Comparison of ENCODE assay signal across 12 cellular contexts in genomic region chr17:73720187-73720834, GRCh38.
DNase-seq lines count a peak whose midpoint lies in the region; ATAC-seq and TF ChIP-seq lines count a peak whose summit lies in the region.
"Had no signal": no experiment of that assay in that cellular context is flagged by ENCODE, and none has a peak within 500 bp of the region (broad histone marks: within the 10 kb centered on the region; RNA-seq: fewer than 3 reads in every experiment).

No MANE protein-coding gene starts in this region.

- peaks cover 21% of the 10 kb centered on the region for H3F3A ChIP-seq in neural progenitor cell (ENCODE audit: low read depth)

- H3K27ac ChIP-seq in neural progenitor cell, result peak overlapping the region; percentile 86
- H3K27ac ChIP-seq: foreskin keratinocyte had no signal

- ATAC-seq in activated T-cell treated with anti-CD3 and anti-CD28 coated beads, Interleukin-2, amount 50 U/mL, for 4 hours, result peak in 1 of 2 donors; percentile 64
- no peak for ATAC-seq in HG02885 (IDR thresholded peaks at IDR 0.05; ENCODE audit: poor library complexity, unreplicated experiment)
- ATAC-seq: foreskin keratinocyte had no signal

- H3K27me3 Mint-ChIP-seq in activated T-cell treated with anti-CD3 and anti-CD28 coated beads, Interleukin-2, amount 50 U/mL, for 4 hours (ENCODE audit: low read depth), result no peaks in the 10 kb centered on the region
- peaks cover 20% of the 10 kb centered on the region for H3K27me3 Mint-ChIP-seq in neural progenitor cell (ENCODE audit: insufficient read depth, low read depth)

- H2AFZ ChIP-seq in neural progenitor cell (replicated peaks), result no peak overlapping the region

- H3K4me1 ChIP-seq in neural progenitor cell, result peaks cover 28% of the 10 kb centered on the region
- H3K4me1 ChIP-seq: foreskin keratinocyte had no signal

- peak; percentile 61 for DNase-seq in NK-92 treated with Interleukin-12 subunit alpha and Interleukin-12 subunit beta, amount 100 ng/mL, for 24 hours (lab: John Stamatoyannopoulos, UW)
- no peak for DNase-seq in NK-92 (lab: John Stamatoyannopoulos, UW; ENCODE audit: unreplicated experiment)
- peak; percentile 33 for DNase-seq in NCI-H1092 treated with DMSO at 0.1 percent for 48 hours (lab: John Stamatoyannopoulos, UW)
- DNase-seq in activated T-cell treated with anti-CD3 and anti-CD28 coated beads, Interleukin-2, amount 50 U/mL, for 4 hours, result peak; percentile 18
- no peak for DNase-seq in neural progenitor cell (ENCODE audit: low spot score)
- no peak for DNase-seq in ecto neural progenitor cell (ENCODE audit: low spot score)
- no peak for DNase-seq in SK-N-DZ (ENCODE audit: low spot score)
- DNase-seq: activated B cell treated with CpG ODN at 0.5 μM for 24 hours, foreskin keratinocyte, naive B cell had no signal

- no peak overlapping the region for H3K27ac Mint-ChIP-seq in neural progenitor cell
- H3K27ac Mint-ChIP-seq: activated B cell treated with CpG ODN at 0.5 μM for 24 hours; dendritic cell treated with granulocyte-macrophage colony-stimulating factor and Interleukin-4, amounts not matched to agents 40 ng/mL and 50 ng/mL, for 4 days had no signal

- H3K9me3 ChIP-seq in neural progenitor cell (ENCODE audit: low read depth), result no peaks in the 10 kb centered on the region

- no peaks in the 10 kb centered on the region for H3K27me3 ChIP-seq in neural progenitor cell
- H3K27me3 ChIP-seq: foreskin keratinocyte had no signal

- peaks cover 38% of the 10 kb centered on the region for H3K4me1 Mint-ChIP-seq in activated T-cell treated with anti-CD3 and anti-CD28 coated beads, Interleukin-2, amount 50 U/mL, for 4 hours (ENCODE audit: low read depth)
- peaks cover 49% of the 10 kb centered on the region for H3K4me1 Mint-ChIP-seq in neural progenitor cell

- H3K79me2 ChIP-seq in neural progenitor cell (ENCODE audit: low read depth), result no peaks in the 10 kb centered on the region

- H3K9me3 Mint-ChIP-seq in activated T-cell treated with anti-CD3 and anti-CD28 coated beads, Interleukin-2, amount 50 U/mL, for 4 hours, result no peaks in the 10 kb centered on the region
- no peaks in the 10 kb centered on the region for H3K9me3 Mint-ChIP-seq in neural progenitor cell
- H3K9me3 Mint-ChIP-seq: activated B cell treated with CpG ODN at 0.5 μM for 24 hours; dendritic cell treated with granulocyte-macrophage colony-stimulating factor and Interleukin-4, amounts not matched to agents 40 ng/mL and 50 ng/mL, for 4 days; naive B cell had no signal

- no peaks in the 10 kb centered on the region for H3K36me3 Mint-ChIP-seq in activated T-cell treated with anti-CD3 and anti-CD28 coated beads, Interleukin-2, amount 50 U/mL, for 4 hours (ENCODE audit: insufficient read depth)
- no peaks in the 10 kb centered on the region for H3K36me3 Mint-ChIP-seq in neural progenitor cell
- H3K36me3 Mint-ChIP-seq: naive B cell had no signal

- no peak overlapping the region for H3K9ac ChIP-seq in neural progenitor cell

- no peaks in the 10 kb centered on the region for H4K20me1 ChIP-seq in neural progenitor cell (ENCODE audit: low read depth)

- peak overlapping the region; percentile 59 for H3K4me2 ChIP-seq in neural progenitor cell

- no peak for TF ChIP-seq CTCF in neural progenitor cell (IDR thresholded peaks at IDR 0.05)

- H3K36me3 ChIP-seq in neural progenitor cell, result no peaks in the 10 kb centered on the region

- no peak overlapping the region for H3K4me3 Mint-ChIP-seq in activated T-cell treated with anti-CD3 and anti-CD28 coated beads, Interleukin-2, amount 50 U/mL, for 4 hours
- H3K4me3 Mint-ChIP-seq in neural progenitor cell, result no peak overlapping the region
- H3K4me3 Mint-ChIP-seq: activated B cell treated with CpG ODN at 0.5 μM for 24 hours; dendritic cell treated with granulocyte-macrophage colony-stimulating factor and Interleukin-4, amounts not matched to agents 40 ng/mL and 50 ng/mL, for 4 days; naive B cell had no signal

- no peak overlapping the region for H3K4me3 ChIP-seq in neural progenitor cell

Comparison
In these comparisons a context has a peak if more than half of its experiments do, and no peak if none do; other contexts are left out.
1. DNase-seq: peak in NK-92 treated with Interleukin-12 subunit alpha and Interleukin-12 subunit beta, amount 100 ng/mL, for 24 hours (single experiment), NCI-H1092 treated with DMSO at 0.1 percent for 48 hours (single experiment) and activated T-cell treated with anti-CD3 and anti-CD28 coated beads, Interleukin-2, amount 50 U/mL, for 4 hours (single experiment); none in NK-92 (single experiment), neural progenitor cell (single experiment), ecto neural progenitor cell (single experiment) and SK-N-DZ (single experiment).